8 cellular contexts compared by ENCODE assay signal in the genomic region with DNA sequence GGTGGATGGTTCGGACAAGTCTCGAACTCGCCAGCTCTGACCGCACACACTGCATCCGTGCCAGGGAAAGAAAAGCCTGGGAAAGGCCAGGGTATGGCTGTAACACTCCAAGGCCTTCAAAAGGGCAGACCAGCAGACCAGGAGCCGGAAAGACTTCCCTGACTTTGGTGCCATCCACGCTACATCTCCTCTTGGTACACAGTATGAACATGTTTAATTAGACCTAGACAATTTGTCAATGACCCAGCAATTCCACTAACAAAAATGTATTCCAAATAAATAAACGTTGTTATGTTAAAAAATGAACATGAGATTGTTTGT. TPM values are rescaled to one million over a fixed set of nuclear protein-coding genes. Genes with fewer than 3 reads are reported as not detected.
DNase-seq lines count a peak whose midpoint lies in the region; ATAC-seq and TF ChIP-seq lines count a peak whose summit lies in the region.

No MANE protein-coding gene starts in this region.

- no peaks in the 10 kb centered on the region for H3K9me2 ChIP-seq in GM23248 (ENCODE audit: insufficient read depth)

- ATAC-seq in WTC11 (no peak), HG03439 (IDR thresholded peaks at IDR 0.05; ENCODE audit: unreplicated experiment) (no peak)

- H3K27ac ChIP-seq in GM23248 (peak overlapping the region; percentile 98), skeletal muscle tissue (ENCODE audit: low read depth, low read length) (peak overlapping the region; percentile 94)

- in situ Hi-C loops in GM23248 (cut with MboI), result no loop called here

- POLR2A ChIA-PET in WTC11 (lab: Charles Lee), result interaction anchor here (0.9 to 1.7 kb wide), 8 partner anchors 13 to 98 kb away, joined by 3 to 9 read pairs (median 5); partner anchors contain the start of gene LSM12

- H3K4me3 ChIP-seq in GM23248, result peak overlapping the region; percentile 78
- H3K4me3 ChIP-seq in skeletal muscle tissue (ENCODE audit: low read length in 3 of 3), result peak overlapping the region; percentile 91 to 95 (median 93)

- H3K4me1 Mint-ChIP-seq in WTC11, result peaks cover 34% of the 10 kb centered on the region
- peaks cover 27% of the 10 kb centered on the region for H3K4me1 Mint-ChIP-seq in glutamatergic neuron (ENCODE audit: low read depth, unreplicated experiment)

- H3K4me2 ChIP-seq in GM23248 (ENCODE audit: unreplicated experiment), result peak overlapping the region; percentile 74

- H3K27ac Mint-ChIP-seq in WTC11 (peak overlapping the region; percentile 97), glutamatergic neuron (ENCODE audit: unreplicated experiment) (peak overlapping the region; percentile 94)

- H3F3A ChIP-seq in GM23248 (ENCODE audit: insufficient read depth), result no peaks in the 10 kb centered on the region

- TF ChIP-seq CTCF in WTC11 (IDR thresholded peaks at IDR 0.05) (no peak), glutamatergic neuron (IDR thresholded peaks at IDR 0.05; ENCODE audit: partially characterized antibody, unreplicated experiment) (peak; percentile 22)

- H3K9me3 Mint-ChIP-seq in WTC11 (no peaks in the 10 kb centered on the region), glutamatergic neuron (ENCODE audit: unreplicated experiment) (peaks cover 13% of the 10 kb centered on the region)

- H3K9ac ChIP-seq in GM23248 (peak overlapping the region; percentile 94), skeletal muscle tissue (ENCODE audit: low read depth in 1 of 3, low read length in 3 of 3) (peak overlapping the region; percentile 95 to 96 (median 96))

- H3K4me1 ChIP-seq in GM23248 (ENCODE audit: insufficient read depth) (peaks cover 14% of the 10 kb centered on the region), skeletal muscle tissue (ENCODE audit: control insufficient read depth in 3 of 3, insufficient read depth in 3 of 3, low read length in 3 of 3) (peaks cover 40 to 44% (median 42%) of the 10 kb centered on the region in 3 donors)

- DNase-seq in GM23248 (no peak), WTC11 (ENCODE audit: low spot score) (no peak), glutamatergic neuron (no peak), DMS79 (lab: John Stamatoyannopoulos, UW) (no peak), NOMO-1 treated with DMSO at 0.1 percent for 48 hours (lab: John Stamatoyannopoulos, UW; ENCODE audit: unreplicated experiment) (no peak), HK-2 (ENCODE audit: unreplicated experiment) (no peak)

- no peaks in the 10 kb centered on the region for H3K36me3 ChIP-seq in GM23248 (ENCODE audit: low read depth)
- H3K36me3 ChIP-seq in skeletal muscle tissue (ENCODE audit: control insufficient read depth in 3 of 3, insufficient read depth in 3 of 3, low read length in 3 of 3), result peaks cover 1 to 3% (median 2%) of the 10 kb centered on the region in 3 donors

- WGBS in GM23248 (ENCODE audit: low coverage in 1 of 2, low lambda C conversion rate in 2 of 2, missing lambda C conversion rate in 2 of 2), 2 experiments, result 2 to 9% methylated on average over 4 to 8 of the region's 8 CpGs

- no peaks in the 10 kb centered on the region for H4K20me1 ChIP-seq in GM23248 (ENCODE audit: insufficient read depth)

- H3K27me3 Mint-ChIP-seq in WTC11 (ENCODE audit: low read depth) (no peaks in the 10 kb centered on the region), glutamatergic neuron (ENCODE audit: unreplicated experiment) (peaks cover 6% of the 10 kb centered on the region)

- H3K9me3 ChIP-seq in GM23248 (ENCODE audit: low read depth) (no peaks in the 10 kb centered on the region), skeletal muscle tissue (ENCODE audit: control insufficient read depth in 3 of 3, low read length in 3 of 3) (no peaks in the 10 kb centered on the region)

- H3K4me3 Mint-ChIP-seq in WTC11, result peak overlapping the region; percentile 87
- H3K4me3 Mint-ChIP-seq in glutamatergic neuron (ENCODE audit: unreplicated experiment), result peak overlapping the region; percentile 83

- peak overlapping the region; percentile 75 for H2AFZ ChIP-seq in GM23248

- H3K79me2 ChIP-seq in GM23248 (ENCODE audit: insufficient read depth), result peaks cover 42% of the 10 kb centered on the region

- H3K36me3 Mint-ChIP-seq in WTC11, result no peaks in the 10 kb centered on the region
- no peaks in the 10 kb centered on the region for H3K36me3 Mint-ChIP-seq in glutamatergic neuron (ENCODE audit: unreplicated experiment)

- H3K27me3 ChIP-seq in GM23248 (replicated peaks; ENCODE audit: insufficient read depth) (no peaks in the 10 kb centered on the region), skeletal muscle tissue (ENCODE audit: control insufficient read depth in 3 of 3, insufficient read depth in 3 of 3, low read length in 3 of 3) (no peaks in the 10 kb centered on the region)

- CTCF ChIA-PET in WTC11 (lab: Charles Lee), result interaction anchor here (0.8 to 5.0 kb wide), 23 partner anchors 8 to 399 kb away, joined by 3 to 32 read pairs (median 9); partner anchors contain the start of genes FAM171A2, GRN, HROB and TMUB2

TF ChIP-seq in WTC11, 78 proteins besides CTCF, POLR2A, EP300 and RAD21 (continues in another document):
- TF ChIP-seq ERG (CRISPR knock-in tag; IDR thresholded peaks at IDR 0.05) (no peak), SOX15 (CRISPR knock-in tag; IDR thresholded peaks at IDR 0.05) (no peak), ZBTB43 (CRISPR knock-in tag; IDR thresholded peaks at IDR 0.05) (no peak), AR (CRISPR knock-in tag; IDR thresholded peaks at IDR 0.05) (no peak)

RNA-seq across cellular contexts. Expression of gene HDAC5, which starts 0.6 kb away (rescaled TPM):
- 84.4 and 98.7 TPM in 2 replicates for total RNA-seq in GM23248 (2014; rRNA removed; shearing (Covaris generic))
- polyA plus RNA-seq in GM23248 (2016; fragmentation: Nextera tagmentation; extraction: Ambion mirVana), result 28.5 and 32.2 TPM in 2 replicates
- total RNA-seq in WTC11 (2021), result 54.0 to 61.6 TPM (median 59.0 TPM) in 3 replicates
- total RNA-seq in glutamatergic neuron (ENCODE audit: unreplicated experiment), result 185 TPM
- 44.4 TPM for total RNA-seq in skeletal muscle tissue

RNA-seq across cellular contexts. Expression of gene HROB, which starts 17.7 kb away (rescaled TPM):
- total RNA-seq in GM23248 (2014; rRNA removed; shearing (Covaris generic)), result 1.3 and 1.8 TPM in 2 replicates
- 3.5 and 3.6 TPM in 2 replicates for polyA plus RNA-seq in GM23248 (2016; fragmentation: Nextera tagmentation; extraction: Ambion mirVana)
- 22.4 to 23.9 TPM (median 23.7 TPM) in 3 replicates for total RNA-seq in WTC11 (2021)
- 3.2 TPM for total RNA-seq in glutamatergic neuron (ENCODE audit: unreplicated experiment)
- 1.0 TPM for total RNA-seq in skeletal muscle tissue

RNA-seq across cellular contexts. Expression of gene ASB16, which starts 46.4 kb away (rescaled TPM):
- total RNA-seq in GM23248 (2014; rRNA removed; shearing (Covaris generic)), result not detected in 2 replicates
- polyA plus RNA-seq in GM23248 (2016; fragmentation: Nextera tagmentation; extraction: Ambion mirVana), result 0.22 and 0.25 TPM in 2 replicates
- 0.11 to 0.23 TPM (median 0.14 TPM) in 3 replicates for total RNA-seq in WTC11 (2021)
- total RNA-seq in glutamatergic neuron (ENCODE audit: unreplicated experiment), result not detected
- total RNA-seq in skeletal muscle tissue, result 4.7 TPM

RNA-seq across cellular contexts. Expression of gene G6PC3, which starts 53.5 kb away (rescaled TPM):
- 57.4 and 68.5 TPM in 2 replicates for total RNA-seq in GM23248 (2014; rRNA removed; shearing (Covaris generic))
- 121 and 128 TPM in 2 replicates for polyA plus RNA-seq in GM23248 (2016; fragmentation: Nextera tagmentation; extraction: Ambion mirVana)
- total RNA-seq in WTC11 (2021) (121 to 122 TPM (median 121 TPM) in 3 replicates), glutamatergic neuron (ENCODE audit: unreplicated experiment) (51.2 TPM), skeletal muscle tissue (13.0 TPM)

RNA-seq across cellular contexts. Expression of gene LSM12, which starts 57.6 kb away (rescaled TPM):
- 36.1 and 49.4 TPM in 2 replicates for total RNA-seq in GM23248 (2014; rRNA removed; shearing (Covaris generic))
- polyA plus RNA-seq in GM23248 (2016; fragmentation: Nextera tagmentation; extraction: Ambion mirVana), result 122 and 125 TPM in 2 replicates
- total RNA-seq in WTC11 (2021) (96.8 to 102 TPM (median 98.0 TPM) in 3 replicates), glutamatergic neuron (ENCODE audit: unreplicated experiment) (57.9 TPM), skeletal muscle tissue (13.6 TPM)
